In the genomic region with DNA sequence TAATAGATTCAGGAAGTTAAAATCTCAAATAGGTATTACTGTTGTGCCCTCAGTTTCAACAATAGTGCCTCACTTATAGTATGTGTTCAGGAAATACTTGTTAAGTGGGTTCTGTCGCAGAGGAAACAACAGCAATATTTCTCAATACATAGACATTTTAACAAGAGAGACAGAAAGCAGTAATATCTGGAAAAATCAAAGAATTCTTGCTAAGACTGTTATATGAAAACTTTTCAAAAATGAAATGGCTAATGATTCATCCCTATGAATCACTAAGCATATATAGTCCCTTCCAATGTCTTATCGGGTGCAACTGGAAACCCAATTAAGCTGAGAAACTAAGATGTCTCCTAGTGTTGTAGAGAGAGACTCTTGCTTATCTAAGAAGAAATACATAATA, we compare ENCODE assay signal across 18 cellular contexts.
"Had no signal": no experiment of that assay in that cellular context is flagged by ENCODE, and none has a peak within 500 bp of the region (broad histone marks: within the 10 kb centered on the region; RNA-seq: fewer than 3 reads in every experiment).

No MANE protein-coding gene starts in this region.

- DNase-seq: activated CD4-positive, alpha-beta T cell treated with anti-CD3 and anti-CD28 coated beads, Interleukin-2, amount 50 U/mL, for 1 hour; activated CD4-positive, CD25-positive, alpha-beta regulatory T cell treated with anti-CD3 and anti-CD28 coated beads, Interleukin-2, amount 50 U/mL, for 72 hours; activated CD8-positive, alpha-beta T cell treated with anti-CD3 and anti-CD28 coated beads, Interleukin-2, amount 10 ng/mL, durations not matched to agents 7 days and 5 days; activated naive CD4-positive, alpha-beta T cell; activated T-cell treated with anti-CD3 and anti-CD28 coated beads, Interleukin-2, amount 50 U/mL, for 1 hour; colonic mucosa; dorsolateral prefrontal cortex; effector memory CD8-positive, alpha-beta T cell; heart left ventricle; islet precursor cell; left cardiac atrium; retina; sigmoid colon; stimulated activated CD4-positive, alpha-beta T cell treated with anti-CD3 and anti-CD28 coated beads, Interleukin-2, amount 100 ng/mL, for 48 hours; stimulated activated naive CD4-positive, alpha-beta T cell; testis had no signal

- ATAC-seq: activated CD8-positive, alpha-beta T cell treated with anti-CD3 and anti-CD28 coated beads, Interleukin-2, amount 10 ng/mL, durations not matched to agents 7 days and 5 days; effector memory CD8-positive, alpha-beta T cell; gastroesophageal sphincter; heart left ventricle; left cardiac atrium; natural killer cell treated with Interleukin-12 subunit alpha and Interleukin-12 subunit beta and Interleukin-15 and Interleukin-18, amount 100 ng/mL, for 72 hours had no signal
